9 cellular contexts compared by ENCODE assay signal in the genomic region with DNA sequence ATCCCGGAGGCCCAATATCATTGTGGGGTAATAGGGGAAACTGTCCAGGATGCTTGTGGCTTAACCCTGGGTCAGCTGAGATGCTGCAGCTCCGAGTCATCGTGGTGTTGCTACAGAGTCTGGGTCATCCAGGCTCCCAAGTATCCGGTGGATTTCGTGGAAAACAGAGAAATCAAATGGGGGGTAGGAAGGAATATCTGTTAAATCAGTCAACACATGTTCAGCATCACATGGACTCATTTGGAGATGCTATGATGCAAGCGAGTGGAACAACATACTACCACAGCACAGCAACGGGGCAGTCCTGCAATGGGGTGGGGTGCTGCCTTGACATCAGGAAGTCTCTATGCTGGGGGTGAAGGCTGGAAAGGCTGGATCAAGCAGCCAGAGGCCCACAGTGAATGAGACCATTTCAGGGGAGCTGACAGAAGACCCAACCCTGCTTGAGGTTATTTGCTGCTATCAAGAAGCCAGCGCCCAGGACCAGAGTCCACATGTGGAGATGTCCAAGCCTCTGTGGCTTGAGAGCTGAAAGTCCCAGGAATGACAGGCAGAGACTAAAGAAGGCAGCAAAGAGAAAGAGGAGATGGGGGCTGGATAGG. TPM values are rescaled to one million over a fixed set of nuclear protein-coding genes. Genes with fewer than 3 reads are reported as not detected.
A peak's percentile ranks its signal among the peaks of the same experiment; 100 is the strongest.
DNase-seq lines count a peak whose midpoint lies in the region; ATAC-seq and TF ChIP-seq lines count a peak whose summit lies in the region.
"Had no signal": no experiment of that assay in that cellular context is flagged by ENCODE, and none has a peak within 500 bp of the region (broad histone marks: within the 10 kb centered on the region; RNA-seq: fewer than 3 reads in every experiment).

No MANE protein-coding gene starts in this region.

- in situ Hi-C loops in KBM-7 (cut with MboI; ENCODE audit: low pct_unique_long_range_greater_than_20kb, low sequenced_read_pairs), result no loop called here

- peaks cover 20% of the 10 kb centered on the region for H3K4me1 ChIP-seq in mucosa of descending colon (ENCODE audit: low read depth)

- no peak overlapping the region for H3K27ac ChIP-seq in caudate nucleus (ENCODE audit: low read depth, low read length)

- no peak overlapping the region for H3K4me3 ChIP-seq in mucosa of descending colon

- no peaks in the 10 kb centered on the region for H3K9me3 ChIP-seq in mucosa of descending colon
- H3K9me3 ChIP-seq: thyroid gland had no signal

- no peaks in the 10 kb centered on the region for H3K36me3 ChIP-seq in mucosa of descending colon (ENCODE audit: low read depth)
- H3K36me3 ChIP-seq: thyroid gland had no signal

- intact Hi-C loops in mucosa of descending colon (cut with DNase I, micrococcal nuclease), result no loop called here

- TF ChIP-seq CTCF in mucosa of descending colon (IDR thresholded peaks at IDR 0.05), result no peak

- ATAC-seq in mucosa of descending colon, result peak; percentile 25

- DNase-seq in AML-193 (lab: John Stamatoyannopoulos, UW) (peak; percentile 39 to 69), HS-5 (ENCODE audit: low read depth) (peak; percentile 98), astrocyte of the hippocampus (ENCODE audit: low read depth, low spot score) (peak; percentile 79), mucosa of descending colon (peak in 1 of 3 donors; percentile 21), KBM-7 (no peak), SKM-1 treated with dmso at 0.1 percent for 144 hours (lab: John Stamatoyannopoulos, UW; ENCODE audit: unreplicated experiment) (no peak), caudate nucleus (lab: John Stamatoyannopoulos, UW) (no peak)
- no peak for DNase-seq in stimulated activated CD4-positive, alpha-beta T cell treated with anti-CD3 and anti-CD28 coated beads, Interleukin-2, amount 100 ng/mL, for 48 hours

RNA-seq across cellular contexts. Expression of a gene that starts 22.9 kb away (rescaled TPM):
- total RNA-seq in mucosa of descending colon, result 100 to 1,000 TPM in 2 of 3 donors, 10 to 100 TPM in 1; 69.5 to 175 (median 162) TPM

Comparison
In these comparisons a context has a peak if more than half of its experiments do, and no peak if none do; other contexts are left out.
1. DNase-seq: peak in AML-193 (2 of 2), HS-5 (single experiment) and astrocyte of the hippocampus (single experiment); none in stimulated activated CD4-positive, alpha-beta T cell treated with anti-CD3 and anti-CD28 coated beads, Interleukin-2, amount 100 ng/mL, for 48 hours (0 of 2), KBM-7 (single experiment), SKM-1 treated with dmso at 0.1 percent for 144 hours (single experiment) and caudate nucleus (0 of 61).